Comparison of ENCODE assay signal across 23 cellular contexts in genomic region chr11:29336727-29337212, GRCh38.
A peak's percentile ranks its signal among the peaks of the same experiment; 100 is the strongest.
DNase-seq lines count a peak whose midpoint lies in the region; TF ChIP-seq lines count a peak whose summit lies in the region.
"Had no signal": no experiment of that assay in that cellular context is flagged by ENCODE, and none has a peak within 500 bp of the region (broad histone marks: within the 10 kb centered on the region; RNA-seq: fewer than 3 reads in every experiment).

No MANE protein-coding gene starts in this region.

- CTCF ChIA-PET in AG04450 (lab: Charles Lee) = interaction anchor here (1.2 kb wide), 1 partner anchor 1641 kb away, joined by 3 read pairs; no protein-coding TSS in a partner anchor

- no peaks in the 10 kb centered on the region for H3K27me3 ChIP-seq in AG04450 (ENCODE audit: control insufficient read depth, insufficient read depth, low read length)
- H3K27me3 ChIP-seq: body of pancreas, upper lobe of left lung had no signal

- TF ChIP-seq CTCF in AG04450 (IDR thresholded peaks at IDR 0.05; ENCODE audit: low read depth, low read length) (no peak), fibroblast of villous mesenchyme (IDR thresholded peaks at IDR 0.05; ENCODE audit: insufficient read depth, low read depth, low read length) (no peak)

- H3K9me3 ChIP-seq in AG04450 (ENCODE audit: control insufficient read depth, insufficient read depth, low read length) = no peaks in the 10 kb centered on the region; the same call in 1 of the 2 replicates
- H3K9me3 ChIP-seq: body of pancreas, mucosa of descending colon, psoas muscle, upper lobe of left lung had no signal

- TF ChIP-seq POLR2A in erythroblast (IDR thresholded peaks at IDR 0.05; ENCODE audit: low read length) = no peak

- POLR2A ChIA-PET in AG04450 (lab: Yijun Ruan, JAX) = no interaction called here

- H3K4me3 ChIP-seq in AG04450 (ENCODE audit: low read depth, low read length) (no peak overlapping the region), fibroblast of villous mesenchyme (ENCODE audit: low read depth, low read length) (no peak overlapping the region)
- H3K4me3 ChIP-seq: body of pancreas, mucosa of descending colon, neural progenitor cell, psoas muscle, upper lobe of left lung had no signal

- DNase-seq in AG04450 (ENCODE audit: low read depth, low spot score) (no peak), HCEC 1CT (peak; percentile 60), amniotic epithelial cell (ENCODE audit: low read depth) (peak; percentile 90), fibroblast of villous mesenchyme (ENCODE audit: low read depth) (peak; percentile 46), germinal center (ENCODE audit: low spot score) (no peak), LoVo (ENCODE audit: low spot score) (no peak), NCI-H2107 (lab: John Stamatoyannopoulos, UW) (no peak), erythroblast (lab: John Stamatoyannopoulos, UW) (no peak)
- DNase-seq: 8988T; activated CD4-positive, CD25-positive, alpha-beta regulatory T cell treated with anti-CD3 and anti-CD28 coated beads, Interleukin-2, amount 50 U/mL, for 72 hours; activated T-cell treated with anti-CD3 and anti-CD28 coated beads, Interleukin-2, amount 50 U/mL, for 72 hours; body of pancreas; endodermal cell; GDM1; mucosa of descending colon; NCI-H1105 treated with DMSO at 0.1 percent for 48 hours; NCI-H2081 treated with DMSO at 0.1 percent for 48 hours; NK-92 treated with Interleukin-12 subunit alpha and Interleukin-12 subunit beta, amount 100 ng/mL, for 24 hours; psoas muscle; stimulated activated CD4-positive, alpha-beta T cell treated with anti-CD3 and anti-CD28 coated beads, Interleukin-4, amount 100 ng/mL, for 24 hours; T-helper 9 cell; upper lobe of left lung had no signal

- peak overlapping the region; percentile 43 for H3K27ac ChIP-seq in AG04450 (ENCODE audit: low read depth, low read length)
- H3K27ac ChIP-seq: body of pancreas, neural progenitor cell, psoas muscle, upper lobe of left lung had no signal

Comparison
In these comparisons a context has a peak if more than half of its experiments do, and no peak if none do; other contexts are left out.
1. DNase-seq: peak in HCEC 1CT (single experiment), amniotic epithelial cell (single experiment) and fibroblast of villous mesenchyme (single experiment); none in AG04450 (single experiment), germinal center (single experiment), LoVo (single experiment), NCI-H2107 (single experiment) and erythroblast (0 of 2).